8 cellular contexts compared by ENCODE assay signal in genomic region chr2:20675701-20676352, GRCh38. TPM values are rescaled to one million over a fixed set of nuclear protein-coding genes. Genes with fewer than 3 reads are reported as not detected.
DNase-seq lines count a peak whose midpoint lies in the region; ATAC-seq and TF ChIP-seq lines count a peak whose summit lies in the region.

No MANE protein-coding gene starts in this region.

- H3K4me3 ChIP-seq in endodermal cell (ENCODE audit: low read length): no peak overlapping the region

- 82 to 92% methylated on average over 2 to 6 of the region's 6 CpGs for WGBS in endodermal cell (ENCODE audit: insufficient coverage in 1 of 2, insufficient read length in 1 of 2), 2 experiments

- H3K27me3 Mint-ChIP-seq in endodermal cell (ENCODE audit: insufficient read depth) (peaks cover 36% of the 10 kb centered on the region), type B pancreatic cell (peaks cover 46% of the 10 kb centered on the region)

- H3K4me1 Mint-ChIP-seq in endodermal cell: peaks cover 9% of the 10 kb centered on the region
- H3K4me1 Mint-ChIP-seq in type B pancreatic cell (ENCODE audit: unreplicated experiment): peaks cover 6% of the 10 kb centered on the region

- peak; percentile 8 for DNase-seq in NCI-H510A treated with DMSO at 0.1 percent for 48 hours (lab: John Stamatoyannopoulos, UW)
- no peak for DNase-seq in NCI-H510A (lab: John Stamatoyannopoulos, UW)
- DNase-seq in HT-29 (ENCODE audit: low spot score): peak; percentile 48
- DNase-seq in endodermal cell: peak; percentile 83
- no peak for DNase-seq in type B pancreatic cell (ENCODE audit: extremely low spot score, unreplicated experiment)
- DNase-seq in NCI-H1092 (lab: John Stamatoyannopoulos, UW): no peak
- DNase-seq in NCI-H2029 treated with DMSO at 0.1 percent for 48 hours (lab: John Stamatoyannopoulos, UW): no peak

- peaks cover 4% of the 10 kb centered on the region for H3K36me3 ChIP-seq in endodermal cell (ENCODE audit: control insufficient read depth, insufficient read depth, low read length)

- H3K9ac ChIP-seq in endodermal cell (ENCODE audit: extremely low read depth, low read length, poor library complexity, severe bottlenecking): no peak overlapping the region

- H3K4me3 Mint-ChIP-seq in endodermal cell: no peak overlapping the region
- H3K4me3 Mint-ChIP-seq in type B pancreatic cell: no peak overlapping the region

- H3K27me3 ChIP-seq in endodermal cell (ENCODE audit: control insufficient read depth, insufficient read depth, low read length, poor library complexity, severe bottlenecking): peaks cover 42% of the 10 kb centered on the region

- H3K9me3 Mint-ChIP-seq in endodermal cell (peaks cover 8% of the 10 kb centered on the region), type B pancreatic cell (no peaks in the 10 kb centered on the region)

- no peak for TF ChIP-seq CTCF in endodermal cell (conservative IDR thresholded peaks at IDR 0.05)
- TF ChIP-seq CTCF in type B pancreatic cell (conservative IDR thresholded peaks at IDR 0.05): no peak

- ATAC-seq in GM21717 (IDR thresholded peaks at IDR 0.05; ENCODE audit: unreplicated experiment): peak; percentile 59

- H3K4me1 ChIP-seq in endodermal cell (ENCODE audit: control insufficient read depth, insufficient read depth, low read length): no peaks in the 10 kb centered on the region

- no peaks in the 10 kb centered on the region for H3K9me3 ChIP-seq in endodermal cell (ENCODE audit: control insufficient read depth, low read length)

- no peaks in the 10 kb centered on the region for H3K36me3 Mint-ChIP-seq in endodermal cell (ENCODE audit: low read depth)
- no peaks in the 10 kb centered on the region for H3K36me3 Mint-ChIP-seq in type B pancreatic cell

- H3K27ac Mint-ChIP-seq in endodermal cell: peak overlapping the region; percentile 75
- H3K27ac Mint-ChIP-seq in type B pancreatic cell: peak overlapping the region; percentile 78

- no peak overlapping the region for H3K27ac ChIP-seq in endodermal cell (ENCODE audit: low read depth, low read length)

RNA-seq across cellular contexts. Expression of gene GDF7, which starts 8.9 kb away (rescaled TPM):
- total RNA-seq in HT-29 (2014; rRNA removed; shearing (Covaris generic)): under 0.01 TPM in 1 of 2 replicates, not detected in the other
- total RNA-seq in endodermal cell (under 1 TPM; 0.07 to 0.09 TPM), type B pancreatic cell (ENCODE audit: low replicate concordance) (0.31 and 24.3 TPM in 2 replicates)
- polyA plus RNA-seq in endodermal cell (2013, experiment 1 of 2): 9.4 TPM
- 8.1 TPM for polyA plus RNA-seq in endodermal cell (2013, experiment 2 of 2)

RNA-seq across cellular contexts. Expression of gene HS1BP3, which starts 24.9 kb away (rescaled TPM):
- 22.6 and 23.0 TPM in 2 replicates for total RNA-seq in HT-29 (2014; rRNA removed; shearing (Covaris generic))
- total RNA-seq in endodermal cell: 10 to 100 TPM; 23.0 to 26.2 TPM
- polyA plus RNA-seq in endodermal cell (2013, experiment 1 of 2): 19.6 TPM
- 16.8 TPM for polyA plus RNA-seq in endodermal cell (2013, experiment 2 of 2)
- 22.1 and 24.3 TPM in 2 replicates for total RNA-seq in type B pancreatic cell (ENCODE audit: low replicate concordance)

Comparison
In these comparisons a context has a peak if more than half of its experiments do, and no peak if none do; other contexts are left out.
1. DNase-seq: peak in NCI-H510A treated with DMSO at 0.1 percent for 48 hours (single experiment), HT-29 (single experiment) and endodermal cell (single experiment); none in NCI-H510A (single experiment), type B pancreatic cell (single experiment), NCI-H1092 (single experiment) and NCI-H2029 treated with DMSO at 0.1 percent for 48 hours (single experiment).